Comparison of ENCODE assay signal across 9 cellular contexts in genomic region chr3:63993653-63994079, GRCh38. TPM values are rescaled to one million over a fixed set of nuclear protein-coding genes. Genes with fewer than 3 reads are reported as not detected.
DNase-seq lines count a peak whose midpoint lies in the region; ATAC-seq, FAIRE-seq and TF ChIP-seq lines count a peak whose summit lies in the region.
"Had no signal": no experiment of that assay in that cellular context is flagged by ENCODE, and none has a peak within 500 bp of the region (broad histone marks: within the 10 kb centered on the region; RNA-seq: fewer than 3 reads in every experiment).

No MANE protein-coding gene starts in this region.

- no peak overlapping the region for H3T11ph ChIP-seq in H9 (ENCODE audit: low read length)

- H3K9ac ChIP-seq in H9 (ENCODE audit: extremely low read depth, insufficient read length, low read length) = no peak overlapping the region
- H3K9ac ChIP-seq in MM.1S (ENCODE audit: low read length) = no peak overlapping the region
- H3K9ac ChIP-seq in GM12878 (ENCODE audit: control insufficient read depth, insufficient read depth, low read length) = no peak overlapping the region

- H3K9me3 ChIP-seq in H9 (ENCODE audit: control insufficient read depth, low read depth, low read length) (no peaks in the 10 kb centered on the region), MM.1S (replicated peaks; ENCODE audit: insufficient read depth, low read length) (no peaks in the 10 kb centered on the region), GM12878 (replicated peaks; ENCODE audit: control insufficient read depth, insufficient read depth, low read length) (no peaks in the 10 kb centered on the region), spleen (no peaks in the 10 kb centered on the region)
- H3K9me3 ChIP-seq: BLaER1 treated with 17β-estradiol and CSF1 and Interleukin-3, amounts not matched to agents 10 nM and 100 nM had no signal

- no peaks in the 10 kb centered on the region for H3K23me2 ChIP-seq in H9 (ENCODE audit: insufficient read length, low read depth, low read length, poor library complexity, severe bottlenecking)

- H3K27me3 ChIP-seq in H9 (ENCODE audit: insufficient read depth, low read length) = no peaks in the 10 kb centered on the region
- H3K27me3 ChIP-seq in MM.1S (replicated peaks; ENCODE audit: insufficient read depth, low read length) = no peaks in the 10 kb centered on the region
- no peaks in the 10 kb centered on the region for H3K27me3 ChIP-seq in GM12878 (replicated peaks in 1 of 2; ENCODE audit: control insufficient read depth in 2 of 2, insufficient read depth in 2 of 2, low read length in 1 of 2)
- H3K27me3 ChIP-seq in spleen (replicated peaks in 1 of 7) = no peaks in the 10 kb centered on the region
- H3K27me3 ChIP-seq: BLaER1 treated with 17β-estradiol and CSF1 and Interleukin-3, amounts not matched to agents 10 nM and 100 nM had no signal

- H4K5ac ChIP-seq in H9 (ENCODE audit: insufficient read length, low read depth, low read length) = no peak overlapping the region

- TF ChIP-seq CTCF in H9 (conservative IDR thresholded peaks at IDR 0.05) = peak; percentile 96
- TF ChIP-seq CTCF in MM.1S (IDR thresholded peaks at IDR 0.05; ENCODE audit: low read length) = peak; percentile 87
- peak; percentile 87 to 89 (median 89) for TF ChIP-seq CTCF in GM12878 (IDR thresholded peaks at IDR 0.05 in 2 of 3, conservative IDR thresholded peaks at IDR 0.05 in 1 of 3; ENCODE audit: control insufficient read depth in 2 of 3, extremely low read depth in 1 of 3, insufficient read depth in 1 of 3, low read depth in 3 of 3, low read length in 3 of 3)
- peak; percentile 73 to 94 (median 89) for TF ChIP-seq CTCF in spleen (IDR thresholded peaks at IDR 0.05 in 8 of 11, conservative IDR thresholded peaks at IDR 0.05 in 3 of 11)

- H2BK15ac ChIP-seq in H9 (ENCODE audit: low read depth, low read length) = no peak overlapping the region

- H4K20me1 ChIP-seq in H9 (ENCODE audit: control insufficient read depth, insufficient read depth, insufficient read length) (no peaks in the 10 kb centered on the region), MM.1S (ENCODE audit: insufficient read depth, low read length) (no peaks in the 10 kb centered on the region), GM12878 (ENCODE audit: control insufficient read depth, insufficient read depth) (no peaks in the 10 kb centered on the region)

- no peaks in the 10 kb centered on the region for H3K79me1 ChIP-seq in H9 (ENCODE audit: insufficient read depth, low read depth, low read length, poor library complexity, severe bottlenecking)

- H3K9me2 ChIP-seq in MM.1S (replicated peaks; ENCODE audit: insufficient read depth, low read length) = no peaks in the 10 kb centered on the region

- H3K4ac ChIP-seq in H9 (ENCODE audit: low read depth, low read length) = no peak overlapping the region

- H3K4me3 ChIP-seq in MM.1S (ENCODE audit: low read length) (no peak overlapping the region), GM12878 (no peak overlapping the region), spleen (no peak overlapping the region)
- H3K4me3 ChIP-seq: BLaER1 treated with 17β-estradiol and CSF1 and Interleukin-3, amounts not matched to agents 10 nM and 100 nM had no signal

- intact Hi-C loops in GM12878 (cut with micrococcal nuclease; ENCODE audit: unreplicated experiment) (loop anchor here (2.0 kb wide), 2 partner anchors 25 to 643 kb away; no protein-coding TSS in a partner anchor), spleen (cut with DNase I; ENCODE audit: low total_unique reads) (no loop called here)

- no peak overlapping the region for H3K4me3 Mint-ChIP-seq in H9

- RAD21 ChIA-PET in GM12878 (lab: Charles Lee; ENCODE audit: unreplicated experiment) = interaction anchor here (0.8 to 2.5 kb wide), 7 partner anchors 18 to 642 kb away, joined by 3 to 6 read pairs (median 4); no protein-coding TSS in a partner anchor

- no peaks in the 10 kb centered on the region for H3K9me3 Mint-ChIP-seq in H9

- no peak overlapping the region for H3K18ac ChIP-seq in H9 (ENCODE audit: insufficient read length, low read depth, low read length)

- H3K27me3 Mint-ChIP-seq in H9 (ENCODE audit: low read depth) = no peaks in the 10 kb centered on the region

- no peak for TF ChIP-seq POLR2A in GM12878 (IDR thresholded peaks at IDR 0.05; ENCODE audit: low read depth, low read length)
- TF ChIP-seq POLR2A in spleen (IDR thresholded peaks at IDR 0.05) = no peak

- H3K36me3 ChIP-seq in MM.1S (replicated peaks; ENCODE audit: insufficient read depth, low read length) (no peaks in the 10 kb centered on the region), GM12878 (ENCODE audit: control insufficient read depth in 2 of 2, insufficient read depth in 2 of 2, low read length in 1 of 2) (peaks cover 22 to 27% of the 10 kb centered on the region in 2 experiments), spleen (peaks cover 0 to 100% (median 76%) of the 10 kb centered on the region in 6 donors)

- no peak overlapping the region for H2AK5ac ChIP-seq in H9 (ENCODE audit: insufficient read length, low read length)

- H3K23ac ChIP-seq in H9 (ENCODE audit: insufficient read length, low read depth, low read length) = no peak overlapping the region

- no peak overlapping the region for H3K14ac ChIP-seq in H9 (ENCODE audit: insufficient read depth, low read length)

- TF ChIP-seq RAD21 in GM12878 (IDR thresholded peaks at IDR 0.05; ENCODE audit: insufficient read depth, low read depth, low read length) = peak; percentile 86

- H2BK12ac ChIP-seq in H9 (ENCODE audit: insufficient read length, low read depth, low read length) = no peak overlapping the region

- H2BK20ac ChIP-seq in H9 (ENCODE audit: low read depth, low read length, poor library complexity, severe bottlenecking) = no peak overlapping the region

- H3K4me2 ChIP-seq in H9 (ENCODE audit: insufficient read depth, insufficient read length, low read length) (no peak overlapping the region), MM.1S (ENCODE audit: low read depth, low read length) (no peak overlapping the region), GM12878 (ENCODE audit: control insufficient read depth, insufficient read depth) (no peak overlapping the region)

- no peak overlapping the region for H2BK5ac ChIP-seq in H9 (ENCODE audit: insufficient read length, low read length)

- H3K36me3 Mint-ChIP-seq in H9 (ENCODE audit: insufficient read depth in 1 of 3, low read depth in 3 of 3) = peaks cover 17 to 53% (median 30%) of the 10 kb centered on the region in 3 experiments; a peak in 6 of 7 replicates

- peak overlapping the region in 2 of 3 experiments; percentile 32 to 60; a peak in 2 of 7 replicates for H3K27ac Mint-ChIP-seq in H9

- H3K79me2 ChIP-seq in H9 (ENCODE audit: insufficient read depth, low read length) (no peaks in the 10 kb centered on the region), MM.1S (ENCODE audit: low read length) (no peaks in the 10 kb centered on the region), GM12878 (ENCODE audit: control insufficient read depth, insufficient read depth, low read length) (no peaks in the 10 kb centered on the region)

- no peak for TF ChIP-seq EP300 in GM12878 (IDR thresholded peaks at IDR 0.05; ENCODE audit: borderline replicate concordance in 1 of 2, control insufficient read depth in 1 of 2, low read depth in 2 of 2, low read length in 2 of 2)

- peak; percentile 72 for FAIRE-seq in GM12878 (lab: Jason Lieb, UNC)

- H4K91ac ChIP-seq in H9 (ENCODE audit: insufficient read length, low read depth, low read length) = no peak overlapping the region

- H2AFZ ChIP-seq in H9 (ENCODE audit: low read length) (no peak overlapping the region), MM.1S (ENCODE audit: low read length) (no peak overlapping the region), GM12878 (ENCODE audit: control insufficient read depth, low read depth, low read length) (no peak overlapping the region)

- POLR2A ChIA-PET in GM12878 (lab: Charles Lee) = interaction anchor here (0.6 to 1.4 kb wide), 2 partner anchors 15 to 32 kb away, joined by 3 read pairs; no protein-coding TSS in a partner anchor

- DNase-seq in NCI-H1436 (lab: John Stamatoyannopoulos, UW) = peak; percentile 2
- no peak for DNase-seq in NCI-H1436 treated with DMSO at 0.1 percent for 48 hours (lab: John Stamatoyannopoulos, UW)
- peak; percentile 80 for DNase-seq in H9
- DNase-seq in MM.1S = peak; percentile 52
- DNase-seq in T-helper 2 cell = peak in 4 of 5 experiments; percentile 24 to 71 (median 40)
- DNase-seq in GM12878 (ENCODE audit: low read depth, low spot score) = no peak
- DNase-seq in iPS DF 4.7 (ENCODE audit: extremely low read depth, low spot score) = peak; percentile 58
- DNase-seq in spleen = peak; percentile 80

- WGBS in H9 (ENCODE audit: extremely low coverage, insufficient read length, low lambda C conversion rate) = no CpG with 5 or more reads among the region's 3 CpGs
- WGBS in GM12878 (ENCODE audit: insufficient coverage, insufficient replicate concordance, low lambda C conversion rate, missing lambda C conversion rate) = 56% methylated on average over 3 of the region's 3 CpGs
- WGBS in spleen, 5 donors = 36 to 44% (median 39%) methylated on average over 3 of the region's 3 CpGs

- no peaks in the 10 kb centered on the region for H3F3A ChIP-seq in MM.1S (ENCODE audit: insufficient read depth, low read length)

- in situ Hi-C loops in GM12878 (cut with MboI) = loop anchor here (5.0 kb wide), 1 partner anchor 641 kb away; no protein-coding TSS in a partner anchor

- H3K4me1 Mint-ChIP-seq in H9 = peaks cover 4 to 7% of the 10 kb centered on the region in 2 experiments; a peak in 2 of 4 replicates

- no peak overlapping the region for H2BK120ac ChIP-seq in H9 (ENCODE audit: low read depth, low read length, poor library complexity, severe bottlenecking)

- H3K27ac ChIP-seq in H9 (ENCODE audit: insufficient read length, low read depth, low read length) = no peak overlapping the region
- no peak overlapping the region for H3K27ac ChIP-seq in MM.1S (ENCODE audit: low read length)
- H3K27ac ChIP-seq in GM12878 (ENCODE audit: control insufficient read depth, insufficient read depth) = no peak overlapping the region
- peak overlapping the region in 2 of 8 donors; percentile 13 to 22 for H3K27ac ChIP-seq in spleen

- H3K4me1 ChIP-seq in H9 (ENCODE audit: insufficient read depth, low read length) = no peaks in the 10 kb centered on the region
- H3K4me1 ChIP-seq in MM.1S (ENCODE audit: low read length) = 0 out of 2 replicates have a peak, but pooled peaks cover 4% of the 10 kb centered on the region
- H3K4me1 ChIP-seq in GM12878 (ENCODE audit: control insufficient read depth, insufficient read depth, low read length) = no peaks in the 10 kb centered on the region
- peaks cover 0 to 30% (median 11%) of the 10 kb centered on the region in 6 donors for H3K4me1 ChIP-seq in spleen

- SMC1A ChIA-PET in GM12878 (lab: Charles Lee; ENCODE audit: uncharacterized antibody, unreplicated experiment) = interaction anchor here (0.6 to 3.0 kb wide), 9 partner anchors 11 to 572 kb away, joined by 3 to 18 read pairs (median 4); no protein-coding TSS in a partner anchor

- CTCF ChIA-PET in GM12878 (lab: Yijun Ruan, JAX) = interaction anchor here (0.7 to 8.0 kb wide), 19 partner anchors 9 to 643 kb away, joined by 3 to 154 read pairs (median 7); partner anchors contain the start of genes C3orf49 and PSMD6

- peak; percentile 98 for ATAC-seq in GM12878

- no peak overlapping the region for H3K56ac ChIP-seq in H9 (ENCODE audit: insufficient read length, low read depth, low read length)

- BruUV-seq in GM12878 (replicated peaks; lab: Mats Ljungman, UMichigan) = no TSS peak

- H4K8ac ChIP-seq in H9 (replicated peaks; ENCODE audit: insufficient read length, low read depth, low read length) = no peak overlapping the region

RNA-seq across cellular contexts. Expression of gene PSMD6, which starts 29.6 kb away (rescaled TPM):
- total RNA-seq in H9 (2021) (112 and 113 TPM in 2 replicates), GM12878 (2014; rRNA removed) (107 and 108 TPM in 2 replicates), GM12878 (2014; rRNA removed; fragmentation: Illumina TruSeq; extraction: Trizol) (112 and 123 TPM in 2 replicates), GM12878 (2021) (89.4 and 91.5 TPM in 2 replicates), spleen (10 to 100 TPM; 53.4 to 75.8 (median 60.4) TPM)
- 103 and 104 TPM in 2 replicates for total RNA-seq in GM12878 (2013; cell fraction: nucleolus; rRNA removed)
- 40.4 TPM for polyA plus RNA-seq in GM12878 (2011; ENCODE audit: low read depth)
- polyA plus RNA-seq in GM12878 (2011; rRNA removed) (68.7 and 79.2 TPM in 2 replicates), GM12878 (2014; fragmentation: Illumina TruSeq; extraction: Trizol) (106 and 119 TPM in 2 replicates), GM12878 (2014; fragmentation: Nextera tagmentation; extraction: Ambion mirVana) (100 to 1,000 TPM in 1 of 2 experiments, 10 to 100 TPM in 1; 84.3 to 124 TPM), GM12878 (2014; rRNA removed) (101 and 105 TPM in 2 replicates), GM12878 (2016; fragmentation: Nextera tagmentation; extraction: Ambion mirVana) (100 to 1,000 TPM; 196 to 199 TPM), spleen (10 to 100 TPM; 49.0 to 57.5 (median 52.7) TPM)
- 35.8 and 50.6 TPM in 2 replicates for polyA plus RNA-seq in GM12878 (2011; cell fraction: cytosol; rRNA removed)
- polyA plus RNA-seq in GM12878 (2011; cell fraction: nucleus; rRNA removed) = 64.6 and 78.6 TPM in 2 replicates
- polyA plus RNA-seq in GM12878 (2012) = 70.4 and 92.1 TPM in 2 replicates
- polyA minus RNA-seq in GM12878 (2011; rRNA and poly(A)+ RNA removed) = 39.0 and 53.7 TPM in 2 replicates
- 18.6 and 21.1 TPM in 2 replicates for polyA minus RNA-seq in GM12878 (2011; cell fraction: cytosol; rRNA and poly(A)+ RNA removed)
- polyA minus RNA-seq in GM12878 (2011; cell fraction: nucleus; rRNA and poly(A)+ RNA removed) = 51.1 and 84.2 TPM in 2 replicates

Comparison
In these comparisons a context has a peak if more than half of its experiments do, and no peak if none do; other contexts are left out.
1. DNase-seq: peak in NCI-H1436 (single experiment), H9 (single experiment), MM.1S (single experiment), T-helper 2 cell (4 of 5), iPS DF 4.7 (single experiment) and spleen (single experiment); none in NCI-H1436 treated with DMSO at 0.1 percent for 48 hours (single experiment) and GM12878 (single experiment).
2. Peak in every context shown above with its lines, with median percentiles within 50 percentile points of each other: CTCF ChIP-seq.